Comparison of ENCODE assay signal across 31 cellular contexts in genomic region chr4:123354701-123355100, GRCh38.
"Had no signal": no experiment of that assay in that cellular context is flagged by ENCODE, and none has a peak within 500 bp of the region (broad histone marks: within the 10 kb centered on the region; RNA-seq: fewer than 3 reads in every experiment).

No MANE protein-coding gene starts in this region.

- H3K9ac ChIP-seq: neural progenitor cell, parathyroid adenoma had no signal

- H3K36me3 Mint-ChIP-seq: mesothelial cell of epicardium, naive B cell, natural killer cell, neural progenitor cell, type B pancreatic cell had no signal

- H3K27ac Mint-ChIP-seq: mesothelial cell of epicardium, naive B cell, natural killer cell, nephron progenitor cell, neural progenitor cell, progenitor cell of endocrine pancreas, type B pancreatic cell had no signal

- H3K36me3 ChIP-seq: lower lobe of right lung, neural progenitor cell, neutrophil, right atrium auricular region, right lobe of liver, stomach, suprapubic skin, thoracic aorta, tibial nerve, uterus had no signal

- H3K9me3 Mint-ChIP-seq: mesothelial cell of epicardium, natural killer cell, nephron progenitor cell had no signal

- H3K4me3 Mint-ChIP-seq: mesothelial cell of epicardium, naive B cell, natural killer cell, nephron progenitor cell, neural progenitor cell, type B pancreatic cell had no signal

- H3K27me3 Mint-ChIP-seq: progenitor cell of endocrine pancreas, type B pancreatic cell had no signal

- H2AFZ ChIP-seq: neural progenitor cell, parathyroid adenoma had no signal

- H3K79me2 ChIP-seq: parathyroid adenoma had no signal

- H3K4me2 ChIP-seq: neural progenitor cell had no signal

- ATAC-seq: left cardiac atrium, left lobe of liver, lower lobe of right lung, natural killer cell, right lobe of liver had no signal

- H3K27ac ChIP-seq: lower lobe of right lung, neural progenitor cell, neutrophil, right lobe of liver, suprapubic skin, thoracic aorta had no signal

- FAIRE-seq: keratinocyte had no signal

- H3K4me1 ChIP-seq: lower lobe of right lung, parathyroid adenoma, uterus had no signal

- H3K9me3 ChIP-seq: lower lobe of right lung, neutrophil, right atrium auricular region, right lobe of liver, stomach, suprapubic skin, thoracic aorta, tibial nerve, uterus had no signal

- H3K4me3 ChIP-seq: lower lobe of right lung, neural progenitor cell, right atrium auricular region, right lobe of liver, skin epidermis, stomach, suprapubic skin, thoracic aorta, tibial nerve, uterus had no signal

- H3K27me3 ChIP-seq: neural progenitor cell, neutrophil, right atrium auricular region, right lobe of liver, stomach, suprapubic skin, tibial nerve, uterus had no signal

- DNase-seq: hippocampal formation; kidney glomerular epithelial cell; left cardiac atrium; lower lobe of right lung; mammary epithelial cell; mesendoderm; naive B cell; natural killer cell; nephron progenitor cell; occipital lobe; right lobe of liver; stimulated activated CD4-positive, alpha-beta T cell treated with anti-CD3 and anti-CD28 coated beads, Interleukin-12 subunit alpha, Interleukin-12 subunit beta, amount 100 ng/mL, for 4 hours; stimulated activated CD4-positive, alpha-beta T cell treated with anti-CD3 and anti-CD28 coated beads, Interleukin-15, amount 100 ng/mL, for 24 hours; stimulated activated CD4-positive, alpha-beta T cell treated with anti-CD3 and anti-CD28 coated beads, Interleukin-2, amount 100 ng/mL, for 24 hours; stimulated activated CD4-positive, alpha-beta T cell treated with anti-CD3 and anti-CD28 coated beads, Interleukin-4, amount 100 ng/mL, for 1 hour; stimulated activated naive CD4-positive, alpha-beta T cell; stomach; uterus had no signal
